Comparison of ENCODE assay signal across 39 cellular contexts in the genomic region with DNA sequence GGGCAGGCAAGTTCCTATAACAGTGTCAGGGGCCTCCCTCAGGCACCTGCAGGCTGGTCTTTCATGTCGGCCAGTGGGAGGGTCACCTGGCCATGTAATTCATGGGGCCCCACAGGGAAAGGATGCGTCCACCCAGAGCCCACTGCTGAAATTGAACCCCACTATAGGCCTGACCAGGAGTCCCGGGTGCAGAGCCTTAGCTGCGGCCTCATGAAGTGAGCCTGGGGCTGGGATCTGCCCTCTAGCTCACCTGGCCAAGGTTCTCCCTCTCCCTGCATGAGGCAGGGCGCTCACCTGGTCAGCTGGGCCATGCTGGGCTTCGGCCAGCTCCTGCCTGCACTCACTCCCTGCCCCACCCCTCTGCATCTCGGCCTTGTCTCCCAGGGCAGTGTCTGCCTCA. TPM values are rescaled to one million over a fixed set of nuclear protein-coding genes. Genes with fewer than 3 reads are reported as not detected.
"Had no signal": no experiment of that assay in that cellular context is flagged by ENCODE, and none has a peak within 500 bp of the region (broad histone marks: within the 10 kb centered on the region; RNA-seq: fewer than 3 reads in every experiment).

No MANE protein-coding gene starts in this region.

- H3K9ac ChIP-seq: KMS-11 had no signal

- H3K4me1 ChIP-seq: SJCRH30 had no signal

- FAIRE-seq: bronchial epithelial cell, RCC 7860 had no signal

- H3K9me3 Mint-ChIP-seq: activated CD8-positive, alpha-beta T cell treated with anti-CD3 and anti-CD28 coated beads for 36 hours; activated naive CD4-positive, alpha-beta T cell treated with anti-CD3 and anti-CD28 coated beads for 36 hours; activated naive CD4-positive, alpha-beta T cell treated with anti-CD3 and anti-CD28 coated beads, Interleukin-2, amount 50 U/mL, for 72 hours; activated T-cell treated with anti-CD3 and anti-CD28 coated beads, Interleukin-2, amount 50 U/mL, for 4 hours; activated T-helper 1 cell treated with anti-CD3 and anti-CD28 coated beads, Interleukin-12 subunit alpha, Interleukin-12 subunit beta, Interleukin-2, Interleukin-4 antibody, amounts not matched to agents 30 ng/mL and 10 ng/mL and 1 ng/mL, durations not matched to agents 14 hours and 24 hours and 36 hours had no signal

- H3K4me3 ChIP-seq: PC-9, SJCRH30, SK-N-MC had no signal

- H3K27ac Mint-ChIP-seq: activated CD8-positive, alpha-beta T cell treated with anti-CD3 and anti-CD28 coated beads for 36 hours; activated naive CD4-positive, alpha-beta T cell treated with anti-CD3 and anti-CD28 coated beads for 36 hours; activated naive CD4-positive, alpha-beta T cell treated with anti-CD3 and anti-CD28 coated beads, Interleukin-2, amount 50 U/mL, for 72 hours; activated T-helper 1 cell treated with anti-CD3 and anti-CD28 coated beads, Interleukin-12 subunit alpha, Interleukin-12 subunit beta, Interleukin-2, Interleukin-4 antibody, amounts not matched to agents 30 ng/mL and 10 ng/mL and 1 ng/mL, durations not matched to agents 14 hours and 24 hours and 36 hours had no signal

- H3K4me3 Mint-ChIP-seq: activated CD8-positive, alpha-beta T cell treated with anti-CD3 and anti-CD28 coated beads for 36 hours; activated naive CD4-positive, alpha-beta T cell treated with anti-CD3 and anti-CD28 coated beads for 36 hours; activated T-cell treated with anti-CD3 and anti-CD28 coated beads, Interleukin-2, amount 50 U/mL, for 4 hours; activated T-helper 1 cell treated with anti-CD3 and anti-CD28 coated beads, Interleukin-12 subunit alpha, Interleukin-12 subunit beta, Interleukin-2, Interleukin-4 antibody, amounts not matched to agents 30 ng/mL and 10 ng/mL and 1 ng/mL, durations not matched to agents 14 hours and 24 hours and 36 hours; brain had no signal

- H3K36me3 ChIP-seq: SJCRH30, WERI-Rb-1 had no signal

- H3K27ac ChIP-seq: KMS-11, PC-9, RWPE1, SJCRH30, SK-N-MC, WERI-Rb-1 had no signal

- ATAC-seq: activated CD8-positive, alpha-beta T cell treated with anti-CD3 and anti-CD28 coated beads for 36 hours; activated naive CD4-positive, alpha-beta T cell treated with anti-CD3 and anti-CD28 coated beads, Interleukin-2, amount 50 U/mL, for 72 hours; activated T-cell treated with anti-CD3 and anti-CD28 coated beads, Interleukin-2, amount 50 U/mL, for 4 hours had no signal

- H3K36me3 Mint-ChIP-seq: activated naive CD4-positive, alpha-beta T cell treated with anti-CD3 and anti-CD28 coated beads, Interleukin-2, amount 50 U/mL, for 72 hours; brain had no signal

- DNase-seq: activated CD4-positive, alpha-beta T cell treated with anti-CD3 and anti-CD28 coated beads for 1 hour; activated CD4-positive, alpha-beta T cell treated with anti-CD3 and anti-CD28 coated beads for 48 hours; activated CD4-positive, CD25-positive, alpha-beta regulatory T cell; activated CD8-positive, alpha-beta T cell treated with anti-CD3 and anti-CD28 coated beads for 36 hours; activated gamma-delta T cell treated with Interleukin-2 at 50 U/mL for 16 hours; activated naive CD4-positive, alpha-beta T cell treated with anti-CD3 and anti-CD28 coated beads for 36 hours; activated T-cell treated with anti-CD3 and anti-CD28 coated beads for 4 hours; activated T-cell treated with anti-CD3 and anti-CD28 coated beads, Interleukin-2, amount 50 U/mL, for 4 hours; anterior cingulate cortex; central memory CD4-positive, alpha-beta T cell; NCI-H1092 treated with DMSO at 0.1 percent for 48 hours; NCI-H1417; NCI-H146; NCI-H187; NCI-H2029 treated with DMSO at 0.1 percent for 48 hours; NCI-H2107; NCI-H2171; NCI-H510A; NCI-H526; NCI-H748 treated with DMSO at 0.1 percent for 48 hours; NK-92 treated with Interleukin-12 subunit alpha and Interleukin-12 subunit beta, amount 100 ng/mL, for 24 hours; PC-9; Right ventricle myocardium superior; SJCRH30; T1000; WERI-Rb-1 had no signal

- H3K9me3 ChIP-seq: SJCRH30 had no signal

RNA-seq across cellular contexts. Expression of gene C1QL2, which starts 41.1 kb away (rescaled TPM):
- total RNA-seq: activated CD8-positive, alpha-beta memory T cell treated with anti-CD3 and anti-CD28 coated beads for 36 hours; activated CD8-positive, alpha-beta T cell treated with anti-CD3 and anti-CD28 coated beads for 36 hours; activated naive CD4-positive, alpha-beta T cell treated with anti-CD3 and anti-CD28 coated beads for 36 hours; activated naive CD4-positive, alpha-beta T cell treated with anti-CD3 and anti-CD28 coated beads, Interleukin-2, amount 50 U/mL, for 72 hours; activated T-cell treated with anti-CD3 and anti-CD28 coated beads, Interleukin-2, amount 50 U/mL, for 4 hours; activated T-helper 1 cell treated with anti-CD3 and anti-CD28 coated beads, Interleukin-12 subunit alpha, Interleukin-12 subunit beta, Interleukin-2, Interleukin-4 antibody, amounts not matched to agents 30 ng/mL and 10 ng/mL and 1 ng/mL, durations not matched to agents 14 hours and 24 hours and 36 hours; bronchial epithelial cell; LHCN-M2; OCI-LY7; PC-9; Right ventricle myocardium superior; SJCRH30; T-helper 1 cell treated with Interleukin-12 subunit alpha and Interleukin-12 subunit beta and Interleukin-4 antibody, amounts not matched to agents 30 ng/mL and 1 ng/mL, for 36 hours; T-helper 2 cell treated with Interferon-gamma antibody and Interleukin-4, amounts not matched to agents 100 ng/mL and 5 ng/mL, for 36 hours had no signal
